In genomic region chr3:10521772-10522441, GRCh38 we compare ENCODE assay signal across 24 cellular contexts. TPM values are rescaled to one million over a fixed set of nuclear protein-coding genes. Genes with fewer than 3 reads are reported as not detected.
DNase-seq lines count a peak whose midpoint lies in the region; ATAC-seq and TF ChIP-seq lines count a peak whose summit lies in the region.
"Had no signal": no experiment of that assay in that cellular context is flagged by ENCODE, and none has a peak within 500 bp of the region (broad histone marks: within the 10 kb centered on the region; RNA-seq: fewer than 3 reads in every experiment).

No MANE protein-coding gene starts in this region.

- H3K9me3 ChIP-seq in testis: no peaks in the 10 kb centered on the region
- no peaks in the 10 kb centered on the region for H3K9me3 ChIP-seq in SJCRH30 (replicated peaks)
- H3K9me3 ChIP-seq: A549, HAP-1, SJSA1 had no signal

- H3K4me3 ChIP-seq in coronary artery: no peak overlapping the region
- no peak overlapping the region for H3K4me3 ChIP-seq in testis
- H3K4me3 ChIP-seq in SJCRH30: no peak overlapping the region
- H3K4me3 ChIP-seq: A549, HAP-1, SJSA1 had no signal

- H3K36me3 ChIP-seq in testis (ENCODE audit: low read depth, missing control alignments) (no peaks in the 10 kb centered on the region), SJCRH30 (no peaks in the 10 kb centered on the region)
- H3K36me3 ChIP-seq: HAP-1, SJSA1 had no signal

- H3K36me3 Mint-ChIP-seq in neural crest cell (ENCODE audit: low read depth) (no peaks in the 10 kb centered on the region), type B pancreatic cell (no peaks in the 10 kb centered on the region)
- no peaks in the 10 kb centered on the region for H3K36me3 Mint-ChIP-seq in effector memory CD8-positive, alpha-beta T cell (ENCODE audit: insufficient read depth)
- H3K36me3 Mint-ChIP-seq: CD4-positive, alpha-beta memory T cell; IgD-negative memory B cell had no signal

- no peak for TF ChIP-seq POLR2A in testis (IDR thresholded peaks at IDR 0.05)

- ATAC-seq in effector memory CD8-positive, alpha-beta T cell (replicated peaks): no peak
- ATAC-seq: A549, PC-3 had no signal

- peak; percentile 19 for DNase-seq in activated effector memory CD4-positive, alpha-beta T cell treated with anti-CD3 and anti-CD28 coated beads, Interleukin-2, amount 50 U/mL, for 16 hours
- no peak for DNase-seq in activated effector memory CD4-positive, alpha-beta T cell treated with Interleukin-2 at 50 U/mL for 16 hours
- DNase-seq in coronary artery (ENCODE audit: low spot score) (peak; percentile 16), neural crest cell (ENCODE audit: low read depth, low spot score) (no peak), testis (peak; percentile 5), type B pancreatic cell (ENCODE audit: extremely low spot score, unreplicated experiment) (no peak), SJCRH30 (no peak)
- DNase-seq in effector memory CD8-positive, alpha-beta T cell: no peak
- DNase-seq: AML-193; C1 segment of cervical spinal cord; CD4-positive, alpha-beta memory T cell; COR-L47; GOT3; MM.1S; NCI-H1694; NCI-H446 treated with DMSO at 0.1 percent for 48 hours; NCI-H526; NK-92 treated with Interleukin-12 subunit alpha and Interleukin-12 subunit beta, amount 100 ng/mL, for 24 hours; PC-3 had no signal

- H3K9me3 Mint-ChIP-seq in neural crest cell: no peaks in the 10 kb centered on the region
- H3K9me3 Mint-ChIP-seq in type B pancreatic cell: no peaks in the 10 kb centered on the region
- no peaks in the 10 kb centered on the region for H3K9me3 Mint-ChIP-seq in effector memory CD8-positive, alpha-beta T cell
- H3K9me3 Mint-ChIP-seq: IgD-negative memory B cell had no signal

- WGBS in testis, 2 donors: 81 to 83% methylated on average over 6 of the region's 6 CpGs

- H3K4me1 ChIP-seq in testis (no peaks in the 10 kb centered on the region), SJCRH30 (no peaks in the 10 kb centered on the region)
- H3K4me1 ChIP-seq: A549, HAP-1 had no signal

- H3K27me3 ChIP-seq in testis (no peaks in the 10 kb centered on the region), SJCRH30 (peaks cover 10% of the 10 kb centered on the region)

- no peaks in the 10 kb centered on the region for H3K4me1 Mint-ChIP-seq in neural crest cell
- H3K4me1 Mint-ChIP-seq in type B pancreatic cell (ENCODE audit: unreplicated experiment): no peaks in the 10 kb centered on the region
- peaks cover 0 to 2% of the 10 kb centered on the region in 2 donors for H3K4me1 Mint-ChIP-seq in effector memory CD8-positive, alpha-beta T cell (ENCODE audit: low read depth in 2 of 2)
- H3K4me1 Mint-ChIP-seq: CD4-positive, alpha-beta memory T cell had no signal

- TF ChIP-seq CTCF in coronary artery (IDR thresholded peaks at IDR 0.05) (no peak), neural crest cell (conservative IDR thresholded peaks at IDR 0.05) (no peak), testis (IDR thresholded peaks at IDR 0.05) (no peak), type B pancreatic cell (conservative IDR thresholded peaks at IDR 0.05) (no peak)

- intact Hi-C loops in testis (cut with DNase I; ENCODE audit: low total_unique reads): no loop called here

- H3K27ac ChIP-seq in coronary artery: no peak overlapping the region
- no peak overlapping the region for H3K27ac ChIP-seq in testis
- no peak overlapping the region for H3K27ac ChIP-seq in SJCRH30
- H3K27ac ChIP-seq: A549, KMS-11, SJSA1 had no signal

- H3K27ac Mint-ChIP-seq in neural crest cell (ENCODE audit: unreplicated experiment) (peak overlapping the region; percentile 19), type B pancreatic cell (no peak overlapping the region)
- H3K27ac Mint-ChIP-seq in effector memory CD8-positive, alpha-beta T cell: no peak overlapping the region
- H3K27ac Mint-ChIP-seq: IgD-negative memory B cell had no signal

- H3K4me3 Mint-ChIP-seq in neural crest cell (no peak overlapping the region), type B pancreatic cell (no peak overlapping the region)
- no peak overlapping the region for H3K4me3 Mint-ChIP-seq in effector memory CD8-positive, alpha-beta T cell
- H3K4me3 Mint-ChIP-seq: CD4-positive, alpha-beta memory T cell; IgD-negative memory B cell had no signal

- peaks cover 46% of the 10 kb centered on the region for H3K27me3 Mint-ChIP-seq in neural crest cell (ENCODE audit: low read depth)
- peaks cover 75% of the 10 kb centered on the region for H3K27me3 Mint-ChIP-seq in type B pancreatic cell
- peaks cover 49 to 89% of the 10 kb centered on the region in 2 donors for H3K27me3 Mint-ChIP-seq in effector memory CD8-positive, alpha-beta T cell

RNA-seq across cellular contexts. Expression of gene ATP2B2, which starts 16.5 kb away (rescaled TPM):
- 0.23 and 0.42 TPM in 2 replicates for total RNA-seq in neural crest cell
- 1 to 10 TPM; 1.8 to 2.9 TPM for total RNA-seq in testis
- polyA plus RNA-seq in testis (ENCODE audit: insufficient read depth, low read depth, low replicate concordance): 1.1 TPM
- 0.31 and 0.76 TPM in 2 replicates for total RNA-seq in type B pancreatic cell (ENCODE audit: low replicate concordance)
- total RNA-seq in SJCRH30 (2014; rRNA removed; shearing (Covaris generic)): not detected in 2 replicates
- total RNA-seq: CD4-positive, alpha-beta memory T cell; PC-3; SJSA1 had no signal
- polyA plus RNA-seq: CD4-positive, alpha-beta memory T cell; IgD-negative memory B cell had no signal

Comparison
In these comparisons a context has a peak if more than half of its experiments do, and no peak if none do; other contexts are left out.
1. DNase-seq: peak in activated effector memory CD4-positive, alpha-beta T cell treated with anti-CD3 and anti-CD28 coated beads, Interleukin-2, amount 50 U/mL, for 16 hours (single experiment), coronary artery (single experiment) and testis (single experiment); none in activated effector memory CD4-positive, alpha-beta T cell treated with Interleukin-2 at 50 U/mL for 16 hours (single experiment), neural crest cell (single experiment), type B pancreatic cell (single experiment), effector memory CD8-positive, alpha-beta T cell (0 of 3) and SJCRH30 (0 of 2).